ENCODE assay signal across 8 cellular contexts in the genomic region with DNA sequence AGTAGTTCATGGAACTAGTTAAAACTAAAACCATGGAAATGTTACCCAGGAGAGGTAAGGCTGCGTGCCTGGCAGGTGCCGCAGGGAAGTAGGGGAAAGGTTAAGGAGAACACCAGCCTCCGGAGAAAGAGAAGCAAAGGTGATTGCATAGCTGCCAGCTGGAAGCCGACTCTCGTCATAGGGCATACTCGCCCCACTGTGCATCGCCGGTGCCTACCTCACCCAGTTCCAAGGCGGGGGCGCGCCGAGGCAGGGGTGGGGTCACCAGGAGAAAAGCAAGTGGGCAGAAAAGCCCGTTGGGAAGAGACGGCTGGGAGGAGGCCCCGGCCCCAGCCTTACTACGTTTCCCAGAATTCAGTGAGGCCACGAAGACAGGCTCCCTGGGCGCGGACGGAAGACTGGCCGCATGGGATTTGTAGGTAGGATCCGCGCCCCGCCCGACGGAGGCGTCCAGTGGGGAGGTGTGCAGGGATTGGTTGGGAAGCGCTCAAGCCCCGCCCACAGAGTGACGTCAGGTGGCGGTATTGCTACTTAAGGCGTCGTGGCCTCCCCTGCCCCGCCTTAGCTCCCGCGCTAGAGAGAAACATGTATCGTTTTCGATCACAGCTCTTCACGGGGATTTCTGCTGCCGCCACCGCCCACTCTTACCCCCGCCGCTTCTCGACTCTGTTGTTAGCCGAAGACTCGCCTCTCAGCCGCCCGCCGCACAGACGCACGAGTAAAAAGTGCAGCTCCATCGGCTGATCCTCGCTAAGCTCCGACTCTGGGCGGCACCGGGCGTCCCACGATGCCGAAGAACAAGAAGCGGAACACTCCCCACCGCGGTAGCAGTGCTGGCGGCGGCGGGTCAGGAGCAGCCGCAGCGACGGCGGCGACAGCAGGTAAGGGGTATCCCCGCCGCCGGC. TPM values are rescaled to one million over a fixed set of nuclear protein-coding genes. Genes with fewer than 3 reads are reported as not detected.
DNase-seq lines count a peak whose midpoint lies in the region; ATAC-seq, FAIRE-seq and TF ChIP-seq lines count a peak whose summit lies in the region.

A gene with protein sequence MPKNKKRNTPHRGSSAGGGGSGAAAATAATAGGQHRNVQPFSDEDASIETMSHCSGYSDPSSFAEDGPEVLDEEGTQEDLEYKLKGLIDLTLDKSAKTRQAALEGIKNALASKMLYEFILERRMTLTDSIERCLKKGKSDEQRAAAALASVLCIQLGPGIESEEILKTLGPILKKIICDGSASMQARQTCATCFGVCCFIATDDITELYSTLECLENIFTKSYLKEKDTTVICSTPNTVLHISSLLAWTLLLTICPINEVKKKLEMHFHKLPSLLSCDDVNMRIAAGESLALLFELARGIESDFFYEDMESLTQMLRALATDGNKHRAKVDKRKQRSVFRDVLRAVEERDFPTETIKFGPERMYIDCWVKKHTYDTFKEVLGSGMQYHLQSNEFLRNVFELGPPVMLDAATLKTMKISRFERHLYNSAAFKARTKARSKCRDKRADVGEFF (plus strand): TSS at position 559 of the 905 bp plus-strand sequence. CDS start 229 bp downstream, at position 788.

- peak in 1 of 6 experiments; percentile 10 for TF ChIP-seq CTCF in adrenal gland (IDR thresholded peaks at IDR 0.05)
- no peak for TF ChIP-seq CTCF in type B pancreatic cell (conservative IDR thresholded peaks at IDR 0.05)

- no peaks in the 10 kb centered on the region for H3K9me3 Mint-ChIP-seq in type B pancreatic cell

- no peaks in the 10 kb centered on the region for H3K9me3 ChIP-seq in adrenal gland (replicated peaks in 1 of 3)

- TF ChIP-seq POLR2A in GM12892 (IDR thresholded peaks at IDR 0.05; ENCODE audit: low read depth, low read length), result peak; percentile 99
- TF ChIP-seq POLR2A in adrenal gland (IDR thresholded peaks at IDR 0.05), result peak; percentile 99

- WGBS in adrenal gland, 4 donors, result 0 to 1% (median 0%) methylated on average over 20 to 73 of the region's 73 CpGs

- H3K27me3 ChIP-seq in adrenal gland, result no peaks in the 10 kb centered on the region

- H3K4me1 Mint-ChIP-seq in type B pancreatic cell (ENCODE audit: unreplicated experiment), result peaks cover 18% of the 10 kb centered on the region

- H3K36me3 ChIP-seq in adrenal gland (replicated peaks in 1 of 2), result no peaks in the 10 kb centered on the region

- peak within 1 kb of the TSS; percentile 90 to 100 (median 98) for H3K27ac ChIP-seq in adrenal gland

- peaks cover 2% of the 10 kb centered on the region for H3K27me3 Mint-ChIP-seq in type B pancreatic cell

- peak within 1 kb of the TSS; percentile 75 to 97 (median 79) for H3K4me3 ChIP-seq in adrenal gland

- peaks cover 24 to 37% of the 10 kb centered on the region in 2 donors for H3K4me1 ChIP-seq in adrenal gland (replicated peaks in 1 of 2)

- peak within 1 kb of the TSS; percentile 100 for H3K27ac Mint-ChIP-seq in type B pancreatic cell

- ATAC-seq in HG02852 (IDR thresholded peaks at IDR 0.05; ENCODE audit: unreplicated experiment), result peak; percentile 68

- peaks cover 4% of the 10 kb centered on the region for H3K36me3 Mint-ChIP-seq in type B pancreatic cell

- FAIRE-seq in GM12892 (lab: Jason Lieb, UNC), result peak; percentile 95

- intact Hi-C loops in adrenal gland (cut with DNase I), result no loop called here
- intact Hi-C loops in cardiac septum (cut with DNase I), result loop anchor here (5.0 kb wide), 1 partner anchor 37 kb away; no protein-coding TSS in a partner anchor

- H3K4me3 Mint-ChIP-seq in type B pancreatic cell, result peak within 1 kb of the TSS; percentile 99

- DNase-seq in GM12892 (ENCODE audit: insufficient read length) (peak; percentile 68), NCI-H146 (lab: John Stamatoyannopoulos, UW) (peak; percentile 99), T-helper 1 cell (peak; percentile 94 to 99 (median 96)), adrenal gland (peak; percentile 99 to 100 (median 99)), cardiac septum (ENCODE audit: low spot score) (peak; percentile 100), pons (ENCODE audit: low spot score) (peak; percentile 99), type B pancreatic cell (ENCODE audit: extremely low spot score, unreplicated experiment) (peak; percentile 99)

RNA-seq across cellular contexts. Expression of the gene that starts here (rescaled TPM):
- 28.9 TPM for polyA plus RNA-seq in GM12892 (2012; ENCODE audit: missing spikeins)
- total RNA-seq in adrenal gland (10 to 100 TPM; 28.6 to 57.0 (median 49.1) TPM), cardiac septum (51.2 TPM), type B pancreatic cell (ENCODE audit: low replicate concordance) (78.4 and 93.1 TPM in 2 replicates)
- polyA plus RNA-seq in adrenal gland, result 10 to 100 TPM; 20.5 to 86.2 (median 74.1) TPM

Comparison
In these comparisons a context has a peak if more than half of its experiments do, and no peak if none do; other contexts are left out.
1. Peak in every context shown above with its lines: DNase-seq, ATAC-seq, H3K4me3 ChIP-seq and H3K27ac ChIP-seq.